Comparison of ENCODE assay signal across 21 cellular contexts in genomic region chr20:49396230-49396629, GRCh38.
DNase-seq lines count a peak whose midpoint lies in the region; ATAC-seq, FAIRE-seq and TF ChIP-seq lines count a peak whose summit lies in the region.
"Had no signal": no experiment of that assay in that cellular context is flagged by ENCODE, and none has a peak within 500 bp of the region (broad histone marks: within the 10 kb centered on the region; RNA-seq: fewer than 3 reads in every experiment).

No MANE protein-coding gene starts in this region.

- peaks cover 16% of the 10 kb centered on the region for H3K27me3 Mint-ChIP-seq in HFFc6 (ENCODE audit: insufficient read depth)
- H3K27me3 Mint-ChIP-seq in chondrocyte (ENCODE audit: low read depth) = peaks cover 3% of the 10 kb centered on the region
- H3K27me3 Mint-ChIP-seq in nephron (ENCODE audit: low read depth) = peaks cover 20% of the 10 kb centered on the region

- H2AFZ ChIP-seq in HepG2 (ENCODE audit: low read length) = no peak overlapping the region

- H3K9me3 Mint-ChIP-seq in HFFc6 = no peaks in the 10 kb centered on the region
- no peaks in the 10 kb centered on the region for H3K9me3 Mint-ChIP-seq in chondrocyte (ENCODE audit: low read depth)
- no peaks in the 10 kb centered on the region for H3K9me3 Mint-ChIP-seq in nephron
- H3K9me3 Mint-ChIP-seq: activated CD4-positive, alpha-beta T cell treated with anti-CD3 and anti-CD28 coated beads, Interleukin-2, amount 10 ng/mL, durations not matched to agents 24 days and 14 days had no signal

- TF ChIP-seq RAD21 in HepG2 (CRISPR knock-in tag; IDR thresholded peaks at IDR 0.05) = no peak

- DNase-seq in HFFc6 (no peak), chondrocyte (ENCODE audit: low spot score) (no peak), transverse colon (no peak), HepG2 (ENCODE audit: low spot score) (no peak), NCI-H226 (no peak), NCI-H345 treated with DMSO at 0.1 percent for 48 hours (lab: John Stamatoyannopoulos, UW; ENCODE audit: unreplicated experiment) (no peak)
- DNase-seq: activated CD4-positive, alpha-beta T cell treated with anti-CD3 and anti-CD28 coated beads, Interleukin-2, amount 10 ng/mL, durations not matched to agents 24 days and 14 days; activated effector memory CD4-positive, alpha-beta T cell treated with Interleukin-2 at 50 U/mL for 16 hours; adrenal gland; central memory CD4-positive, alpha-beta T cell; effector CD8-positive, alpha-beta T cell; KG1; kidney; naive B cell; NCI-H1930; NCI-H446 treated with DMSO at 0.1 percent for 48 hours; small intestine; stimulated activated CD4-positive, alpha-beta T cell treated with anti-CD3 and anti-CD28 coated beads, Interleukin-4, amount 100 ng/mL, for 1 hour; SW 1271 had no signal

- no TSS peak for BruUV-seq in HepG2 (replicated peaks; lab: Mats Ljungman, UMichigan)

- no peaks in the 10 kb centered on the region for H4K20me1 ChIP-seq in HepG2 (ENCODE audit: insufficient read depth, low read length)

- intact Hi-C loops in transverse colon (cut with DNase I; ENCODE audit: low total_unique reads) = loop anchor here (10.0 kb wide), 1 partner anchor 49 kb away; no protein-coding TSS in a partner anchor
- intact Hi-C loops in HepG2 (cut with micrococcal nuclease; ENCODE audit: unreplicated experiment) = no loop called here

- in situ Hi-C loops in transverse colon (cut with MboI; ENCODE audit: low pct_ligation_motif_present in 1 of 4, low pct_unique_long_range_greater_than_20kb in 1 of 4, low sequenced_read_pairs in 3 of 4) (no loop called here), HepG2 (cut with HindIII; ENCODE audit: extremely low pct_ligation_motif_present, low pct_unique_long_range_greater_than_20kb) (no loop called here)

- H3K9me3 ChIP-seq in transverse colon (no peaks in the 10 kb centered on the region), HepG2 (ENCODE audit: low read length) (no peaks in the 10 kb centered on the region)
- H3K9me3 ChIP-seq: adrenal gland had no signal

- H3K4me3 Mint-ChIP-seq in HFFc6 = no peak overlapping the region
- no peak overlapping the region for H3K4me3 Mint-ChIP-seq in chondrocyte (ENCODE audit: unreplicated experiment)
- H3K4me3 Mint-ChIP-seq in nephron = no peak overlapping the region
- H3K4me3 Mint-ChIP-seq: activated CD4-positive, alpha-beta T cell treated with anti-CD3 and anti-CD28 coated beads, Interleukin-2, amount 10 ng/mL, durations not matched to agents 24 days and 14 days; naive B cell had no signal

- POLR2A ChIA-PET in HepG2 (lab: Yijun Ruan, JAX) = no interaction called here

- H3K4me1 Mint-ChIP-seq in HFFc6 (ENCODE audit: low read depth) (peaks cover 14% of the 10 kb centered on the region), chondrocyte (ENCODE audit: low read depth) (peaks cover 22% of the 10 kb centered on the region), nephron (peaks cover 22% of the 10 kb centered on the region)
- H3K4me1 Mint-ChIP-seq: activated CD4-positive, alpha-beta T cell treated with anti-CD3 and anti-CD28 coated beads, Interleukin-2, amount 10 ng/mL, durations not matched to agents 24 days and 14 days; naive B cell had no signal

- no peaks in the 10 kb centered on the region for H3K27me3 ChIP-seq in transverse colon
- H3K27me3 ChIP-seq in HepG2 (ENCODE audit: control insufficient read depth in 1 of 2, insufficient read depth in 2 of 2, low read length in 2 of 2) = peaks cover 2 to 15% of the 10 kb centered on the region in 2 experiments; a peak in 3 of 5 replicates
- H3K27me3 ChIP-seq: adrenal gland had no signal

- H3K27ac ChIP-seq in transverse colon (peak overlapping the region; percentile 63 to 86 (median 77)), HepG2 (ENCODE audit: extremely low read length, insufficient read depth, low read length) (no peak overlapping the region)
- H3K27ac ChIP-seq: adrenal gland had no signal

- peaks cover 10 to 23% (median 16%) of the 10 kb centered on the region in 4 donors for H3K4me1 ChIP-seq in transverse colon
- H3K4me1 ChIP-seq in HepG2 (ENCODE audit: insufficient read depth, low read length) = no peaks in the 10 kb centered on the region

- 77 to 83% methylated on average over 6 to 7 of the region's 7 CpGs for WGBS in transverse colon (ENCODE audit: low coverage in 1 of 2), 2 donors
- 43% methylated on average over 7 of the region's 7 CpGs for WGBS in HepG2 (ENCODE audit: low lambda C conversion rate)

- ATAC-seq in HepG2 = no peak

- TF ChIP-seq EP300 in transverse colon (IDR thresholded peaks at IDR 0.05; ENCODE audit: low read depth) (no peak), HepG2 (IDR thresholded peaks at IDR 0.05; ENCODE audit: low read depth in 2 of 2, low read length in 2 of 2) (no peak), HepG2 (CRISPR knock-in tag; IDR thresholded peaks at IDR 0.05; ENCODE audit: borderline replicate concordance) (no peak)

- CTCF ChIA-PET in HepG2 (lab: Yijun Ruan, JAX; ENCODE audit: low intra/inter-chr PET ratio, low total read pairs) = no interaction called here

- no peak for FAIRE-seq in HepG2 (lab: Jason Lieb, UNC)
- FAIRE-seq: kidney, small intestine, TTC549 had no signal

- H3K4me3 ChIP-seq in transverse colon (no peak overlapping the region), HepG2 (replicated peaks in 1 of 3; ENCODE audit: insufficient read depth in 1 of 3, low read depth in 2 of 3, low read length in 3 of 3) (no peak overlapping the region)
- H3K4me3 ChIP-seq: adrenal gland had no signal

- H3K79me2 ChIP-seq in HepG2 (ENCODE audit: insufficient read depth, low read length) = no peaks in the 10 kb centered on the region

- H3K36me3 Mint-ChIP-seq in HFFc6 (ENCODE audit: low read depth) = no peaks in the 10 kb centered on the region
- H3K36me3 Mint-ChIP-seq in chondrocyte (ENCODE audit: low read depth) = no peaks in the 10 kb centered on the region
- H3K36me3 Mint-ChIP-seq in nephron (ENCODE audit: low read depth) = no peaks in the 10 kb centered on the region
- H3K36me3 Mint-ChIP-seq: naive B cell had no signal

- H3K27ac Mint-ChIP-seq in HFFc6 (no peak overlapping the region), chondrocyte (ENCODE audit: unreplicated experiment) (no peak overlapping the region), nephron (peak overlapping the region in 2 of 3 experiments; percentile 1 to 17)
- H3K27ac Mint-ChIP-seq: activated CD4-positive, alpha-beta T cell treated with anti-CD3 and anti-CD28 coated beads, Interleukin-2, amount 10 ng/mL, durations not matched to agents 24 days and 14 days had no signal

- TF ChIP-seq POLR2A in transverse colon (IDR thresholded peaks at IDR 0.05) = no peak
- no peak for TF ChIP-seq POLR2A in HepG2 (IDR thresholded peaks at IDR 0.05; ENCODE audit: insufficient read depth in 1 of 2, low read depth in 2 of 2, low read length in 2 of 2)

- H3K9ac ChIP-seq in HepG2 (ENCODE audit: insufficient read depth, low read depth, low read length) = no peak overlapping the region

- TF ChIP-seq CTCF in HFFc6 (IDR thresholded peaks at IDR 0.05) (peak; percentile 68), chondrocyte (IDR thresholded peaks at IDR 0.05) (peak; percentile 64), nephron (IDR thresholded peaks at IDR 0.05; ENCODE audit: unreplicated experiment in 3 of 3) (peak in 1 of 3 experiments; percentile 32), transverse colon (IDR thresholded peaks at IDR 0.05) (peak in 3 of 5 experiments; percentile 6 to 24 (median 14)), HepG2 (CRISPR knock-in tag; IDR thresholded peaks at IDR 0.05) (no peak)

- H3K4me2 ChIP-seq in HepG2 (ENCODE audit: low read depth, low read length) = no peak overlapping the region

- H3K36me3 ChIP-seq in transverse colon = no peaks in the 10 kb centered on the region
- no peaks in the 10 kb centered on the region for H3K36me3 ChIP-seq in HepG2 (replicated peaks in 1 of 2; ENCODE audit: control insufficient read depth in 1 of 2, insufficient read depth in 2 of 2, low read length in 2 of 2)
- H3K36me3 ChIP-seq: adrenal gland had no signal

TF ChIP-seq in HepG2, 621 proteins besides CTCF, POLR2A, EP300 and RAD21:
- TF ChIP-seq ZNF761 (CRISPR knock-in tag; conservative IDR thresholded peaks at IDR 0.05) (no peak), SNRNP70 (IDR thresholded peaks at IDR 0.05; ENCODE audit: low read depth, low read length) (no peak), XRCC5 (optimal IDR thresholded peaks at IDR 0.05; ENCODE audit: low read length) (no peak), ZNF3 (CRISPR knock-in tag; IDR thresholded peaks at IDR 0.05) (no peak), RELA (CRISPR knock-in tag; IDR thresholded peaks at IDR 0.05) (no peak), ZKSCAN5 (CRISPR knock-in tag; IDR thresholded peaks at IDR 0.05) (no peak), ZNF746 (CRISPR knock-in tag; IDR thresholded peaks at IDR 0.05) (no peak), ZNF724P (CRISPR knock-in tag; IDR thresholded peaks at IDR 0.05; ENCODE audit: borderline replicate concordance) (no peak)

Comparison
In these comparisons a context has a peak if more than half of its experiments do, and no peak if none do; other contexts are left out.
1. H3K27ac Mint-ChIP-seq: peak in nephron (2 of 3); none in HFFc6 (single experiment) and chondrocyte (single experiment).